14 cellular contexts compared by ENCODE assay signal in the genomic region with DNA sequence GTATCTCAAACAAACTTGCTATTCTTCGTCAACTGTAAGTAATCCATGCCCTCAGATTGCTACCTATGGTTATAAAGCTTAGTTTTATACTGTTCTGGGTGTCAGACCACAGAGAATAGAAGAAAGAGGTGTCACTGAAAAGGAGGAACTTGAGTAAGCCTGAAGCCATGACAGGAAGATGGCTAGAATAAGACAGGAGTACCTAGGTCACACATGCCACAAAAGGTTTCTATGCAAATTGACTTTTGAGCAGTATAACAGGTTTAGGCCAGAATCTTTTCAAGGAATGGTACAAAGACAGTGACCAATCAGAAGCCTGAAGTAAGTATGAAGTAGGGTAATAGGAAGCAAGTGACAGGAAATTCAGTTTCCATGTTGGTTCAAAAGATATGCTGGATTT. TPM values are rescaled to one million over a fixed set of nuclear protein-coding genes. Genes with fewer than 3 reads are reported as not detected.
DNase-seq lines count a peak whose midpoint lies in the region; ATAC-seq lines count a peak whose summit lies in the region.
"Had no signal": no experiment of that assay in that cellular context is flagged by ENCODE, and none has a peak within 500 bp of the region (broad histone marks: within the 10 kb centered on the region; RNA-seq: fewer than 3 reads in every experiment).

No MANE protein-coding gene starts in this region.

- POLR2A ChIA-PET in activated naive CD8-positive, alpha-beta T cell treated with anti-CD3 and anti-CD28 coated beads, Interleukin-2, amount 10 ng/mL, durations not matched to agents 7 days and 5 days (lab: Charles Lee), result no interaction called here

- ATAC-seq in activated naive CD8-positive, alpha-beta T cell treated with anti-CD3 and anti-CD28 coated beads, Interleukin-2, amount 10 ng/mL, durations not matched to agents 7 days and 5 days (ENCODE audit: low read depth), result no peak
- peak; percentile 56 for ATAC-seq in GM21447 (IDR thresholded peaks at IDR 0.05; ENCODE audit: unreplicated experiment)
- peak; percentile 65 for ATAC-seq in HG03378 (IDR thresholded peaks at IDR 0.05; ENCODE audit: unreplicated experiment)
- ATAC-seq in stimulated activated naive B cell treated with anti-CD40 and anti-IgM and Interleukin-4, amounts not matched to agents 10 μg/mL and 1 μg/mL and 100 μg/mL, for 72 hours (replicated peaks), result peak; percentile 82 to 89

- peaks cover 29% of the 10 kb centered on the region for H3K36me3 Mint-ChIP-seq in activated naive CD8-positive, alpha-beta T cell treated with anti-CD3 and anti-CD28 coated beads, Interleukin-2, amount 10 ng/mL, durations not matched to agents 7 days and 5 days
- H3K36me3 Mint-ChIP-seq in activated naive CD8-positive, alpha-beta T cell treated with anti-CD3 and anti-CD28 coated beads for 36 hours, result peaks cover 37% of the 10 kb centered on the region
- H3K36me3 Mint-ChIP-seq in stimulated activated naive B cell treated with anti-CD40 and anti-IgM and Interleukin-4, amounts not matched to agents 10 μg/mL and 1 μg/mL and 100 μg/mL, for 72 hours, result peaks cover 61 to 76% of the 10 kb centered on the region in 2 donors

- no peak overlapping the region for H3K4me3 Mint-ChIP-seq in activated naive CD8-positive, alpha-beta T cell treated with anti-CD3 and anti-CD28 coated beads, Interleukin-2, amount 10 ng/mL, durations not matched to agents 7 days and 5 days
- H3K4me3 Mint-ChIP-seq in activated naive CD8-positive, alpha-beta T cell treated with anti-CD3 and anti-CD28 coated beads for 36 hours, result no peak overlapping the region
- no peak overlapping the region for H3K4me3 Mint-ChIP-seq in stimulated activated naive B cell treated with anti-CD40 and anti-IgM and Interleukin-4, amounts not matched to agents 10 μg/mL and 1 μg/mL and 100 μg/mL, for 72 hours
- H3K4me3 Mint-ChIP-seq: T-helper 1 cell treated with Interleukin-12 subunit alpha and Interleukin-12 subunit beta and Interleukin-4 antibody, amounts not matched to agents 30 μg/mL and 1 μg/mL, for 36 hours had no signal

- peak overlapping the region; percentile 62 for H3K27ac Mint-ChIP-seq in activated naive CD8-positive, alpha-beta T cell treated with anti-CD3 and anti-CD28 coated beads, Interleukin-2, amount 10 ng/mL, durations not matched to agents 7 days and 5 days
- no peak overlapping the region for H3K27ac Mint-ChIP-seq in activated naive CD8-positive, alpha-beta T cell treated with anti-CD3 and anti-CD28 coated beads for 36 hours
- H3K27ac Mint-ChIP-seq in stimulated activated naive B cell treated with anti-CD40 and anti-IgM and Interleukin-4, amounts not matched to agents 10 μg/mL and 1 μg/mL and 100 μg/mL, for 72 hours, result peak overlapping the region; percentile 31
- H3K27ac Mint-ChIP-seq: T-helper 1 cell treated with Interleukin-12 subunit alpha and Interleukin-12 subunit beta and Interleukin-4 antibody, amounts not matched to agents 30 μg/mL and 1 μg/mL, for 36 hours had no signal

- H3K9me3 Mint-ChIP-seq in activated naive CD8-positive, alpha-beta T cell treated with anti-CD3 and anti-CD28 coated beads, Interleukin-2, amount 10 ng/mL, durations not matched to agents 7 days and 5 days, result no peaks in the 10 kb centered on the region
- no peaks in the 10 kb centered on the region for H3K9me3 Mint-ChIP-seq in activated naive CD8-positive, alpha-beta T cell treated with anti-CD3 and anti-CD28 coated beads for 36 hours
- peaks cover 0 to 2% of the 10 kb centered on the region in 2 donors for H3K9me3 Mint-ChIP-seq in stimulated activated naive B cell treated with anti-CD40 and anti-IgM and Interleukin-4, amounts not matched to agents 10 μg/mL and 1 μg/mL and 100 μg/mL, for 72 hours
- H3K9me3 Mint-ChIP-seq: T-helper 1 cell treated with Interleukin-12 subunit alpha and Interleukin-12 subunit beta and Interleukin-4 antibody, amounts not matched to agents 30 μg/mL and 1 μg/mL, for 36 hours had no signal

- no peak for DNase-seq in activated naive CD8-positive, alpha-beta T cell treated with anti-CD3 and anti-CD28 coated beads, Interleukin-2, amount 10 ng/mL, durations not matched to agents 7 days and 5 days
- DNase-seq in activated naive CD8-positive, alpha-beta T cell treated with anti-CD3 and anti-CD28 coated beads for 36 hours, result no peak
- DNase-seq in stimulated activated naive B cell treated with anti-CD40 and anti-IgM and Interleukin-4, amounts not matched to agents 10 μg/mL and 1 μg/mL and 100 μg/mL, for 72 hours, result no peak
- no peak for DNase-seq in NCI-H82 (lab: John Stamatoyannopoulos, UW)
- no peak for DNase-seq in DMS79 (lab: John Stamatoyannopoulos, UW)
- DNase-seq in nucleus accumbens (lab: John Stamatoyannopoulos, UW), result no peak
- DNase-seq: Caco-2; GF-D8; KBM-7; NCI-H69; stimulated activated CD4-positive, alpha-beta T cell treated with anti-CD3 and anti-CD28 coated beads, Interleukin-12 subunit alpha, Interleukin-12 subunit beta, amount 100 ng/mL, for 4 hours had no signal

- no peaks in the 10 kb centered on the region for H3K27me3 Mint-ChIP-seq in activated naive CD8-positive, alpha-beta T cell treated with anti-CD3 and anti-CD28 coated beads, Interleukin-2, amount 10 ng/mL, durations not matched to agents 7 days and 5 days
- H3K27me3 Mint-ChIP-seq in activated naive CD8-positive, alpha-beta T cell treated with anti-CD3 and anti-CD28 coated beads for 36 hours, result no peaks in the 10 kb centered on the region
- no peaks in the 10 kb centered on the region for H3K27me3 Mint-ChIP-seq in stimulated activated naive B cell treated with anti-CD40 and anti-IgM and Interleukin-4, amounts not matched to agents 10 μg/mL and 1 μg/mL and 100 μg/mL, for 72 hours

- H3K4me1 Mint-ChIP-seq in activated naive CD8-positive, alpha-beta T cell treated with anti-CD3 and anti-CD28 coated beads, Interleukin-2, amount 10 ng/mL, durations not matched to agents 7 days and 5 days, result peaks cover 8% of the 10 kb centered on the region
- H3K4me1 Mint-ChIP-seq in activated naive CD8-positive, alpha-beta T cell treated with anti-CD3 and anti-CD28 coated beads for 36 hours, result peaks cover 10% of the 10 kb centered on the region
- H3K4me1 Mint-ChIP-seq in stimulated activated naive B cell treated with anti-CD40 and anti-IgM and Interleukin-4, amounts not matched to agents 10 μg/mL and 1 μg/mL and 100 μg/mL, for 72 hours, result peaks cover 18 to 32% of the 10 kb centered on the region in 2 donors

RNA-seq across cellular contexts. Expression of a gene that starts 23.5 kb away (rescaled TPM):
- 10 to 100 TPM; 58.9 to 65.7 TPM for total RNA-seq in activated naive CD8-positive, alpha-beta T cell treated with anti-CD3 and anti-CD28 coated beads, Interleukin-2, amount 10 ng/mL, durations not matched to agents 7 days and 5 days
- 10 to 100 TPM; 29.5 to 34.0 TPM for total RNA-seq in activated naive CD8-positive, alpha-beta T cell treated with anti-CD3 and anti-CD28 coated beads for 36 hours
